9 cellular contexts compared by ENCODE assay signal in genomic region chr2:7191927-7192326, GRCh38.
DNase-seq lines count a peak whose midpoint lies in the region; ATAC-seq and TF ChIP-seq lines count a peak whose summit lies in the region.
"Had no signal": no experiment of that assay in that cellular context is flagged by ENCODE, and none has a peak within 500 bp of the region (broad histone marks: within the 10 kb centered on the region; RNA-seq: fewer than 3 reads in every experiment).

No MANE protein-coding gene starts in this region.

- no peaks in the 10 kb centered on the region for H3K9me3 ChIP-seq in mesodermal cell (ENCODE audit: control insufficient read depth, low read length)
- no peaks in the 10 kb centered on the region for H3K9me3 ChIP-seq in esophagus muscularis mucosa
- H3K9me3 ChIP-seq in gastroesophageal sphincter = no peaks in the 10 kb centered on the region

- WGBS in mesodermal cell (ENCODE audit: insufficient coverage in 2 of 2), 2 experiments = 60 to 73% methylated on average over 1 to 3 of the region's 4 CpGs
- 21% methylated on average over 4 of the region's 4 CpGs for WGBS in esophagus muscularis mucosa
- 30 to 46% methylated on average over 4 of the region's 4 CpGs for WGBS in gastroesophageal sphincter (ENCODE audit: low coverage in 1 of 2), 2 donors

- DNase-seq in EH (ENCODE audit: low read depth) (peak; percentile 68), NCI-H524 treated with DMSO at 0.1 percent for 48 hours (lab: John Stamatoyannopoulos, UW) (peak; percentile 15), choroid plexus epithelial cell (ENCODE audit: low read depth) (peak; percentile 96), GDM1 (lab: John Stamatoyannopoulos, UW) (no peak), esophagus muscularis mucosa (ENCODE audit: extremely low spot score) (no peak)
- no peak for DNase-seq in stimulated activated effector memory CD8-positive, alpha-beta T cell treated with anti-CD3 and anti-CD28 coated beads, Interleukin-12 subunit alpha, Interleukin-12 subunit beta, amount 100 ng/mL, for 72 hours (ENCODE audit: low spot score in 2 of 2)
- DNase-seq: stimulated activated naive CD4-positive, alpha-beta T cell had no signal

- H3K36me3 ChIP-seq in mesodermal cell (ENCODE audit: control insufficient read depth, insufficient read depth, low read length) = no peaks in the 10 kb centered on the region
- no peaks in the 10 kb centered on the region for H3K36me3 ChIP-seq in esophagus muscularis mucosa
- H3K36me3 ChIP-seq in gastroesophageal sphincter = no peaks in the 10 kb centered on the region

- H3K4me3 Mint-ChIP-seq in stimulated activated effector memory CD8-positive, alpha-beta T cell treated with anti-CD3 and anti-CD28 coated beads, Interleukin-12 subunit alpha, Interleukin-12 subunit beta, amount 100 ng/mL, for 72 hours = no peak overlapping the region

- no peak for TF ChIP-seq POLR2A in esophagus muscularis mucosa (IDR thresholded peaks at IDR 0.05; ENCODE audit: low read depth)
- TF ChIP-seq POLR2A in gastroesophageal sphincter (IDR thresholded peaks at IDR 0.05) = no peak

- no peaks in the 10 kb centered on the region for H3K36me3 Mint-ChIP-seq in stimulated activated effector memory CD8-positive, alpha-beta T cell treated with anti-CD3 and anti-CD28 coated beads, Interleukin-12 subunit alpha, Interleukin-12 subunit beta, amount 100 ng/mL, for 72 hours

- H3K27ac ChIP-seq in mesodermal cell (ENCODE audit: low read depth, low read length, severe bottlenecking) (peak overlapping the region; percentile 13), esophagus muscularis mucosa (replicated peaks in 1 of 4) (no peak overlapping the region), gastroesophageal sphincter (no peak overlapping the region)

- no peaks in the 10 kb centered on the region for H3K4me1 Mint-ChIP-seq in stimulated activated effector memory CD8-positive, alpha-beta T cell treated with anti-CD3 and anti-CD28 coated beads, Interleukin-12 subunit alpha, Interleukin-12 subunit beta, amount 100 ng/mL, for 72 hours

- no peak for ATAC-seq in stimulated activated effector memory CD8-positive, alpha-beta T cell treated with anti-CD3 and anti-CD28 coated beads, Interleukin-12 subunit alpha, Interleukin-12 subunit beta, amount 100 ng/mL, for 72 hours
- ATAC-seq in gastroesophageal sphincter = no peak

- H3K27me3 ChIP-seq in esophagus muscularis mucosa = no peaks in the 10 kb centered on the region
- peaks cover under 1% of the 10 kb centered on the region for H3K27me3 ChIP-seq in gastroesophageal sphincter

- H3K4me1 ChIP-seq in mesodermal cell (ENCODE audit: control insufficient read depth, insufficient read depth, low read length, poor library complexity, severe bottlenecking) (peaks cover 9% of the 10 kb centered on the region), esophagus muscularis mucosa (peaks cover 0 to 5% (median 0%) of the 10 kb centered on the region in 4 donors), gastroesophageal sphincter (no peaks in the 10 kb centered on the region)

- no peak for TF ChIP-seq CTCF in choroid plexus epithelial cell (conservative IDR thresholded peaks at IDR 0.05; ENCODE audit: low read depth, low read length)
- TF ChIP-seq CTCF in esophagus muscularis mucosa (IDR thresholded peaks at IDR 0.05) = no peak
- no peak for TF ChIP-seq CTCF in gastroesophageal sphincter (IDR thresholded peaks at IDR 0.05)

- no peaks in the 10 kb centered on the region for H3K9me3 Mint-ChIP-seq in stimulated activated effector memory CD8-positive, alpha-beta T cell treated with anti-CD3 and anti-CD28 coated beads, Interleukin-12 subunit alpha, Interleukin-12 subunit beta, amount 100 ng/mL, for 72 hours

- H3K27ac Mint-ChIP-seq in stimulated activated effector memory CD8-positive, alpha-beta T cell treated with anti-CD3 and anti-CD28 coated beads, Interleukin-12 subunit alpha, Interleukin-12 subunit beta, amount 100 ng/mL, for 72 hours = no peak overlapping the region

- TF ChIP-seq EP300 in esophagus muscularis mucosa (IDR thresholded peaks at IDR 0.05) = no peak
- TF ChIP-seq EP300 in gastroesophageal sphincter (IDR thresholded peaks at IDR 0.05) = no peak

- intact Hi-C loops in esophagus muscularis mucosa (cut with DNase I) = no loop called here

- H3K4me3 ChIP-seq in choroid plexus epithelial cell (ENCODE audit: low read depth, low read length) (no peak overlapping the region), mesodermal cell (ENCODE audit: extremely low read depth, insufficient read depth, low read length, poor library complexity, severe bottlenecking) (no peak overlapping the region), esophagus muscularis mucosa (no peak overlapping the region), gastroesophageal sphincter (no peak overlapping the region)

Comparison
In these comparisons a context has a peak if more than half of its experiments do, and no peak if none do; other contexts are left out.
1. DNase-seq: peak in EH (single experiment), NCI-H524 treated with DMSO at 0.1 percent for 48 hours (single experiment) and choroid plexus epithelial cell (single experiment); none in stimulated activated effector memory CD8-positive, alpha-beta T cell treated with anti-CD3 and anti-CD28 coated beads, Interleukin-12 subunit alpha, Interleukin-12 subunit beta, amount 100 ng/mL, for 72 hours (0 of 2), GDM1 (single experiment) and esophagus muscularis mucosa (single experiment).